ENCODE assay signal across 20 cellular contexts in the genomic region with DNA sequence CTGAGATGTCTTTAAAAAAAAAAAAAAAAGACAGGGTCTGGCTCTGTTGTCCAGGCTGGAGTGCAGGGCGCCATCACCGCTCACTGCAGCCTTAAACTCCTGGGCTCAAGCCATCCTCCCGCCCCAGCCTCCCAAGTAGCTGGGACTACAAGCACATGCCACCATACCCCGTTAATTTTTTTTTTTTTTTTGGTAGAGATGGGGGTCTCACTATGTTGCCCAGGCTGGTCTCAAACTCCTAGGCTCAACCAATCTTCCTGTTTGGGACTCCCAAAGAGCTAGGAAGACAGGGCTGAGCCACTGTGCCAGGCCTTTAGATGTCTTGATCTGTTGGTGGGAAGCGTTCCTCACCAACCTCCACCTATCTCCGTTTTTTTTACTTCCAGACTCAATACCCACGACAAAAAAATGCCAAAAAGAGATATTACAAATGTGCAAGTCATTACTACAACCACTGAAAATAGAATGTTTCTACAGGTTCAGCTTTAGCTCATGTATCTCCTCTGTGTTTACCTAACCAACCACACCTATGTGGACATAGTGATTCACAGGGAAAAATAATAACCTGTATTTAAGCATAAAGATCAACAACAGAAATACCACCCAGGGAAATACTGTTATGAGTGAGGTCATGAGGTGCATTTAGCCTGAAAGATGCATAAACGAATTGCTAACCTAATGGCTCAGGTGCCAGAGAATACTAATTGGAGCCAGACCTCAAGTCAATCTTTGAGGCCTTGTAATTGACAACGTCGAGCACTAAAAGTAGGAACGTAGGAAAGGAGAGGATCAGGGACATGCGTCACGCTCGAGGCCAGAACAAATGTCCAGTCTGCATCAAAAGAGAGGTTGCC. TPM values are rescaled to one million over a fixed set of nuclear protein-coding genes. Genes with fewer than 3 reads are reported as not detected.
DNase-seq lines count a peak whose midpoint lies in the region; ATAC-seq and TF ChIP-seq lines count a peak whose summit lies in the region.
"Had no signal": no experiment of that assay in that cellular context is flagged by ENCODE, and none has a peak within 500 bp of the region (broad histone marks: within the 10 kb centered on the region; RNA-seq: fewer than 3 reads in every experiment).

No MANE protein-coding gene starts in this region.

- no peaks in the 10 kb centered on the region for H3K9me3 ChIP-seq in mammary epithelial cell (replicated peaks; ENCODE audit: insufficient read depth, low read length)

- WGBS in mammary epithelial cell (ENCODE audit: low coverage, missing lambda C conversion rate) = 82% methylated on average over 14 of the region's 14 CpGs

- DNase-seq in SIG-M5 treated with dmso at 0.1 percent for 504 hours (lab: John Stamatoyannopoulos, UW; ENCODE audit: unreplicated experiment) (peak; percentile 100), SIG-M5 (lab: John Stamatoyannopoulos, UW) (no peak), NCI-H146 treated with DMSO at 0.1 percent for 48 hours (lab: John Stamatoyannopoulos, UW; ENCODE audit: unreplicated experiment) (peak; percentile 67), mammary epithelial cell (peak; percentile 74), NCI-H2227 (lab: John Stamatoyannopoulos, UW; ENCODE audit: unreplicated experiment) (no peak), NCI-H1105 (lab: John Stamatoyannopoulos, UW) (no peak)
- DNase-seq: activated naive CD4-positive, alpha-beta T cell; activated T-cell treated with anti-CD3 and anti-CD28 coated beads for 4 hours; CD4-positive, alpha-beta T cell; kidney glomerular epithelial cell; stimulated activated naive B cell treated with anti-CD40 and anti-IgM and Interleukin-4, amounts not matched to agents 10 μg/mL and 1 μg/mL and 100 μg/mL, for 72 hours had no signal

- TF ChIP-seq POLR2A in GM18505 (IDR thresholded peaks at IDR 0.05; ENCODE audit: borderline replicate concordance, extremely low read depth, insufficient read depth, insufficient read length) = no peak

- H3K4me1 ChIP-seq in mammary epithelial cell (ENCODE audit: insufficient read depth, low read length) = no peaks in the 10 kb centered on the region
- H3K4me1 ChIP-seq: foreskin keratinocyte, tibial nerve had no signal

- H4K20me1 ChIP-seq in mammary epithelial cell (ENCODE audit: insufficient read depth, low read length) = no peaks in the 10 kb centered on the region

- H3K4me3 ChIP-seq in mammary epithelial cell (replicated peaks in 1 of 3; ENCODE audit: insufficient read depth in 1 of 3, low read depth in 2 of 3, low read length in 3 of 3) = no peak overlapping the region
- H3K4me3 ChIP-seq: tibial nerve had no signal

- ATAC-seq in GM21423 (IDR thresholded peaks at IDR 0.05; ENCODE audit: unreplicated experiment) (no peak), GM18505 (IDR thresholded peaks at IDR 0.05; ENCODE audit: unreplicated experiment) (no peak)
- ATAC-seq: foreskin keratinocyte; stimulated activated naive B cell treated with anti-CD40 and anti-IgM and Interleukin-4, amounts not matched to agents 10 μg/mL and 1 μg/mL and 100 μg/mL, for 72 hours had no signal

- no peak overlapping the region for H3K4me2 ChIP-seq in mammary epithelial cell (ENCODE audit: insufficient read depth, low read depth, low read length)

- intact Hi-C loops in mammary epithelial cell (cut with micrococcal nuclease) = no loop called here

- no peak overlapping the region for H2AFZ ChIP-seq in mammary epithelial cell (ENCODE audit: low read depth, low read length)

- dilution Hi-C loops in mammary epithelial cell (cut with HindIII; ENCODE audit: low sequenced_read_pairs) = no loop called here

- in situ Hi-C loops in mammary epithelial cell (cut with MboI; ENCODE audit: low sequenced_read_pairs in 2 of 2) = no loop called here

- no peaks in the 10 kb centered on the region for H3K27me3 ChIP-seq in mammary epithelial cell (ENCODE audit: insufficient read depth, low read length)
- H3K27me3 ChIP-seq: foreskin keratinocyte had no signal

- H3K9ac ChIP-seq in mammary epithelial cell (ENCODE audit: insufficient read depth, low read length) = no peak overlapping the region

- BruUV-seq in mammary epithelial cell (replicated peaks; lab: Mats Ljungman, UMichigan) = no TSS peak

- CTCF ChIA-PET in mammary epithelial cell (lab: Charles Lee; ENCODE audit: low non-redundant PET) = interaction anchor here (0.6 to 0.7 kb wide), 2 partner anchors 156 to 168 kb away, joined by 4 to 11 read pairs; no protein-coding TSS in a partner anchor

- no peaks in the 10 kb centered on the region for H3K79me2 ChIP-seq in mammary epithelial cell (ENCODE audit: insufficient read depth, low read length)

- TF ChIP-seq CTCF in mammary epithelial cell (conservative IDR thresholded peaks at IDR 0.05 in 1 of 2, IDR thresholded peaks at IDR 0.05 in 1 of 2; ENCODE audit: extremely low read depth in 1 of 2, insufficient read depth in 1 of 2, low read depth in 1 of 2, low read length in 2 of 2) = no peak

- H3K36me3 ChIP-seq in mammary epithelial cell (ENCODE audit: insufficient read depth, low read length) = no peaks in the 10 kb centered on the region
- H3K36me3 ChIP-seq: tibial nerve had no signal

- H3K27ac ChIP-seq in mammary epithelial cell (ENCODE audit: insufficient read depth, low read depth, low read length) = no peak overlapping the region
- H3K27ac ChIP-seq: foreskin keratinocyte, tibial nerve had no signal

RNA-seq across cellular contexts. Expression of gene NACA2, which starts 22.6 kb away (rescaled TPM):
- not detected for total RNA-seq in mammary epithelial cell
- polyA plus RNA-seq in mammary epithelial cell = not detected
- polyA minus RNA-seq in mammary epithelial cell = not detected
- total RNA-seq: A673; astrocyte; CD4-positive, alpha-beta T cell; foreskin keratinocyte; mesenteric fat pad; pulmonary artery endothelial cell; tibial nerve had no signal
- polyA plus RNA-seq: foreskin keratinocyte, neural cell had no signal

Comparison
In these comparisons a context has a peak if more than half of its experiments do, and no peak if none do; other contexts are left out.
1. DNase-seq: peak in SIG-M5 treated with dmso at 0.1 percent for 504 hours (single experiment), NCI-H146 treated with DMSO at 0.1 percent for 48 hours (single experiment) and mammary epithelial cell (single experiment); none in SIG-M5 (single experiment), NCI-H2227 (single experiment) and NCI-H1105 (single experiment).